ENCODE assay signal across 8 cellular contexts in the genomic region with DNA sequence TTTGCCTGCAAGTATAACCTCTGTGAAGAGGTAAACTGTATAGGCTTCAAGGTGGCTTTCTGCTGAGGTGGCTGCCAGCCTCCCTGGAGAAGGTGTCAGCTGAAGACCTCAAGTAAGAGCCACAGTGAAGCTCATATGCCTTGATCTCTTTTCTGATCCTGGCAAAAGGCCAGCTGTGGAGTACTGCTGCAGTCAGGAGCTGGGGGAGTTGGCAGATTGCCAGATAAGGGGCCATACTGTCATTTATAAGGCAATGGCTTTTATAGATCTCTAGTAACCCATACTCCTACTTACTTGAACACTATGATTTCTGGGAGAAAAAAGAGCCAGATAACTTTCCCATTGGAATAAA. TPM values are rescaled to one million over a fixed set of nuclear protein-coding genes. Genes with fewer than 3 reads are reported as not detected.
DNase-seq lines count a peak whose midpoint lies in the region; ATAC-seq lines count a peak whose summit lies in the region.

No MANE protein-coding gene starts in this region.

- H3K27me3 ChIP-seq in aorta (ENCODE audit: control insufficient read depth in 1 of 2, insufficient read depth in 2 of 2, low read length in 1 of 2), result no peaks in the 10 kb centered on the region

- no peak for ATAC-seq in HG02623 (IDR thresholded peaks at IDR 0.05; ENCODE audit: unreplicated experiment)
- no peak for ATAC-seq in aorta (ENCODE audit: low FRiP score)
- ATAC-seq in GM21786 (IDR thresholded peaks at IDR 0.05; ENCODE audit: unreplicated experiment), result no peak

- DNase-seq in NCI-H1417 treated with DMSO at 0.1 percent for 48 hours (lab: John Stamatoyannopoulos, UW) (peak; percentile 64), SK-N-MC (ENCODE audit: low read depth, low spot score) (peak; percentile 78), astrocyte of the hippocampus (ENCODE audit: low read depth, low spot score) (peak; percentile 34), aorta (no peak), MV-4-11 (lab: John Stamatoyannopoulos, UW) (no peak)
- DNase-seq in stimulated activated CD4-positive, alpha-beta T cell treated with anti-CD3 and anti-CD28 coated beads, TNF-alpha, amount 100 ng/mL, for 4 hours (ENCODE audit: low read depth in 3 of 3), result peak in 2 of 3 experiments; percentile 16 to 28

- intact Hi-C loops in aorta (cut with DNase I), result no loop called here

- H3K9ac ChIP-seq in SK-N-MC (ENCODE audit: insufficient read length), result no peak overlapping the region

- H3K9me3 ChIP-seq in SK-N-MC (ENCODE audit: low read depth, low read length), result no peaks in the 10 kb centered on the region
- no peaks in the 10 kb centered on the region for H3K9me3 ChIP-seq in aorta (ENCODE audit: control insufficient read depth, low read length)

- no peak overlapping the region for H3K4me3 ChIP-seq in SK-N-MC
- H3K4me3 ChIP-seq in aorta (ENCODE audit: low read length in 2 of 2), result no peak overlapping the region

- no peak overlapping the region for H3K27ac ChIP-seq in SK-N-MC
- H3K27ac ChIP-seq in aorta (ENCODE audit: low read depth in 1 of 2, low read length in 2 of 2), result no peak overlapping the region

- H3K36me3 ChIP-seq in SK-N-MC (ENCODE audit: insufficient read depth, low read length) (no peaks in the 10 kb centered on the region), aorta (ENCODE audit: control insufficient read depth in 1 of 2, insufficient read depth in 2 of 2, low read length in 1 of 2) (no peaks in the 10 kb centered on the region)

- no peaks in the 10 kb centered on the region for H3K4me1 ChIP-seq in aorta (ENCODE audit: control insufficient read depth in 1 of 2, insufficient read depth in 2 of 2, low read length in 2 of 2)

RNA-seq across cellular contexts. Expression of gene CEP85L, which starts 8.8 kb away (rescaled TPM):
- total RNA-seq in aorta, result 10 to 100 TPM; 17.2 to 21.3 TPM
- polyA plus RNA-seq in aorta, result 1 to 10 TPM; 1.1 to 1.7 TPM

Comparison
In these comparisons a context has a peak if more than half of its experiments do, and no peak if none do; other contexts are left out.
1. DNase-seq: peak in NCI-H1417 treated with DMSO at 0.1 percent for 48 hours (single experiment), SK-N-MC (single experiment), astrocyte of the hippocampus (single experiment) and stimulated activated CD4-positive, alpha-beta T cell treated with anti-CD3 and anti-CD28 coated beads, TNF-alpha, amount 100 ng/mL, for 4 hours (2 of 3); none in aorta (0 of 2) and MV-4-11 (single experiment).